In genomic region chr6:33271608-33272357, GRCh38 we compare ENCODE assay signal across 8 cellular contexts. TPM values are rescaled to one million over a fixed set of nuclear protein-coding genes. Genes with fewer than 3 reads are reported as not detected.
DNase-seq lines count a peak whose midpoint lies in the region; ATAC-seq and TF ChIP-seq lines count a peak whose summit lies in the region.

Gene RPS18, plus strand, starts transcription at chr6:33272075. Its CDS starts 45 bp downstream, at chr6:33272120.
Gene VPS52, minus strand, starts transcription at chr6:33271876. Its CDS starts 201 bp downstream, at chr6:33271675.

- H3K4me3 ChIP-seq in liver (ENCODE audit: low read depth in 1 of 3, low read length in 3 of 3), result peak within 1 kb of the TSS; percentile 64 to 97 (median 96)

- peak within 1 kb of the TSS; percentile 97 to 98 for H3K9ac ChIP-seq in liver (ENCODE audit: low read depth in 1 of 2, low read length in 2 of 2)

- no peak for TF ChIP-seq CTCF in C4-2B (conservative IDR thresholded peaks at IDR 0.05)
- TF ChIP-seq CTCF in liver (IDR thresholded peaks at IDR 0.05; ENCODE audit: low read depth, low read length, missing input control), result no peak

- under 1% methylated on average over 49 of the region's 49 CpGs for WGBS in liver

- peaks cover 9 to 48% (median 41%) of the 10 kb centered on the region in 4 donors for H3K4me1 ChIP-seq in liver (ENCODE audit: control insufficient read depth in 4 of 4, insufficient read depth in 4 of 4, low read length in 3 of 4)

- DNase-seq in NCI-H774 (lab: John Stamatoyannopoulos, UW) (peak; percentile 97), dermis microvascular lymphatic vessel endothelial cell (ENCODE audit: low read depth in 2 of 2) (peak; percentile 100)
- DNase-seq in activated CD4-positive, alpha-beta T cell treated with anti-CD3 and anti-CD28 coated beads, Interleukin-2, amount 50 U/mL, for 4 hours, result peak; percentile 86 to 89
- DNase-seq in stimulated activated CD4-positive, alpha-beta T cell treated with anti-CD3 and anti-CD28 coated beads, Interleukin-4, amount 100 ng/mL, for 24 hours, result peak; percentile 94

- H3K27me3 ChIP-seq in liver (ENCODE audit: control insufficient read depth in 4 of 4, insufficient read depth in 4 of 4, low read length in 3 of 4), result no peaks in the 10 kb centered on the region

- H3K27ac ChIP-seq in C4-2B (peak within 1 kb of the TSS; percentile 97), liver (ENCODE audit: low read depth in 1 of 2, low read length in 2 of 2) (peak within 1 kb of the TSS; percentile 83 to 87)

- TF ChIP-seq RAD21 in liver (IDR thresholded peaks at IDR 0.05), result peak in 1 of 2 donors; percentile 23

- no peaks in the 10 kb centered on the region for H3K9me3 ChIP-seq in liver (ENCODE audit: control insufficient read depth in 4 of 4, low read length in 3 of 4)

- ATAC-seq in GM19395 (IDR thresholded peaks at IDR 0.05; ENCODE audit: unreplicated experiment) (peak; percentile 83), HG03565 (IDR thresholded peaks at IDR 0.05; ENCODE audit: unreplicated experiment) (peak; percentile 75)

- H3K36me3 ChIP-seq in liver (ENCODE audit: control insufficient read depth in 4 of 4, insufficient read depth in 3 of 4, low read depth in 1 of 4, low read length in 3 of 4), result peaks cover 3 to 50% (median 32%) of the 10 kb centered on the region in 4 donors

TF ChIP-seq in liver, 16 proteins besides CTCF, POLR2A, EP300 and RAD21:
- TF ChIP-seq HNF4A (conservative IDR thresholded peaks at IDR 0.05) (no peak), REST (IDR thresholded peaks at IDR 0.05) (peak; percentile 92), ATF3 (IDR thresholded peaks at IDR 0.05) (no peak), HNF4G (IDR thresholded peaks at IDR 0.05) (no peak), NR2F2 (IDR thresholded peaks at IDR 0.05) (peak; percentile 68), GABPA (IDR thresholded peaks at IDR 0.05 in 1 of 2, conservative IDR thresholded peaks at IDR 0.05 in 1 of 2) (peak; percentile 99 to 100), TAF1 (conservative IDR thresholded peaks at IDR 0.05) (peak; percentile 87), ZBTB33 (IDR thresholded peaks at IDR 0.05) (peak; percentile 51), JUND (IDR thresholded peaks at IDR 0.05) (no peak), MAX (IDR thresholded peaks at IDR 0.05) (peak; percentile 87), RXRA (IDR thresholded peaks at IDR 0.05) (peak in 1 of 2 donors; percentile 45), FOXA1 (IDR thresholded peaks at IDR 0.05) (peak; percentile 25), EGR1 (IDR thresholded peaks at IDR 0.05; ENCODE audit: low read depth in 2 of 2) (peak; percentile 57 to 70), YY1 (IDR thresholded peaks at IDR 0.05) (peak; percentile 99), SP1 (IDR thresholded peaks at IDR 0.05) (peak; percentile 53), FOXA2 (IDR thresholded peaks at IDR 0.05) (peak; percentile 18)

RNA-seq across cellular contexts. Expression of gene RPS18, which starts in this region (rescaled TPM):
- total RNA-seq in dermis microvascular lymphatic vessel endothelial cell (3,127 and 3,683 TPM in 2 replicates), liver (1,000 to 10,000 TPM in 1 of 2 donors, 100 to 1,000 TPM in 1; 742 to 1,432 TPM)
- 1,000 to 10,000 TPM in 1 of 2 donors, 100 to 1,000 TPM in 1; 812 to 1,309 TPM for polyA plus RNA-seq in liver

RNA-seq across cellular contexts. Expression of gene VPS52, which starts in this region (rescaled TPM):
- total RNA-seq in dermis microvascular lymphatic vessel endothelial cell (25.0 and 26.6 TPM in 2 replicates), liver (10 to 100 TPM; 21.3 to 33.4 TPM)
- polyA plus RNA-seq in liver, result 10 to 100 TPM; 23.1 to 27.5 TPM

Comparison
In these comparisons a context has a peak if more than half of its experiments do, and no peak if none do; other contexts are left out.
1. Peak in every context shown above with its lines: DNase-seq, ATAC-seq, H3K4me3 ChIP-seq and H3K27ac ChIP-seq.